ENCODE assay signal across 1 cellular context in genomic region chr14:96376093-96376492, GRCh38.
TF ChIP-seq lines count a peak whose summit lies in the region.

No MANE protein-coding gene starts in this region.

TF ChIP-seq in GM23338, 12 proteins besides CTCF, POLR2A, EP300 and RAD21 (continued from another document):
- TF ChIP-seq ZNF462 (CRISPR knock-in tag; IDR thresholded peaks at IDR 0.05), result no peak
- TF ChIP-seq JUNB (IDR thresholded peaks at IDR 0.05; ENCODE audit: unreplicated experiment), result no peak
- TF ChIP-seq STAT1 (IDR thresholded peaks at IDR 0.05; ENCODE audit: unreplicated experiment), result no peak
- no peak for TF ChIP-seq POLR2AphosphoS5 (IDR thresholded peaks at IDR 0.05; ENCODE audit: low read depth)
- no peak for TF ChIP-seq CREB1 (CRISPR knock-in tag; IDR thresholded peaks at IDR 0.05; ENCODE audit: low read depth)
- TF ChIP-seq ZNF331 (CRISPR knock-in tag; IDR thresholded peaks at IDR 0.05; ENCODE audit: low read depth), result no peak
